9 cellular contexts compared by ENCODE assay signal in genomic region chr6:75334266-75335040, GRCh38. TPM values are rescaled to one million over a fixed set of nuclear protein-coding genes. Genes with fewer than 3 reads are reported as not detected.
DNase-seq lines count a peak whose midpoint lies in the region; FAIRE-seq and TF ChIP-seq lines count a peak whose summit lies in the region.
"Had no signal": no experiment of that assay in that cellular context is flagged by ENCODE, and none has a peak within 500 bp of the region (broad histone marks: within the 10 kb centered on the region; RNA-seq: fewer than 3 reads in every experiment).

No MANE protein-coding gene starts in this region.

- DNase-seq in NCI-H82 (lab: John Stamatoyannopoulos, UW) (peak; percentile 49), NCI-H82 treated with DMSO at 0.1 percent for 48 hours (lab: John Stamatoyannopoulos, UW; ENCODE audit: unreplicated experiment) (no peak), dermis microvascular lymphatic vessel endothelial cell (ENCODE audit: low read depth in 2 of 2) (peak; percentile 24 to 88), kidney epithelial cell (ENCODE audit: low read depth) (peak; percentile 61), urothelium cell line (ENCODE audit: low spot score) (peak; percentile 13), NOMO-1 treated with dmso at 0.1 percent for 144 hours (lab: John Stamatoyannopoulos, UW; ENCODE audit: unreplicated experiment) (no peak), HuH-7 (ENCODE audit: low spot score) (no peak), T-helper 1 cell (no peak)
- DNase-seq: ACHN had no signal

- H3K27me3 ChIP-seq in kidney epithelial cell (ENCODE audit: control insufficient read depth, insufficient read depth, low read length), result no peaks in the 10 kb centered on the region

- no peaks in the 10 kb centered on the region for H3K36me3 ChIP-seq in kidney epithelial cell (ENCODE audit: control insufficient read depth, insufficient read depth, low read length)

- FAIRE-seq in urothelium cell line (lab: Jason Lieb, UNC), result peak; percentile 44

- no peak overlapping the region for H3K4me3 ChIP-seq in kidney epithelial cell (ENCODE audit: low read depth, low read length)

- no peak for TF ChIP-seq CTCF in kidney epithelial cell (IDR thresholded peaks at IDR 0.05; ENCODE audit: insufficient read depth, low read length, poor library complexity, severe bottlenecking)

RNA-seq across cellular contexts. Expression of gene TMEM30A, which starts 49.9 kb away (rescaled TPM):
- total RNA-seq in dermis microvascular lymphatic vessel endothelial cell (121 and 147 TPM in 2 replicates), kidney epithelial cell (88.9 TPM in 2 replicates)

Comparison
In these comparisons a context has a peak if more than half of its experiments do, and no peak if none do; other contexts are left out.
1. DNase-seq: peak in NCI-H82 (single experiment), dermis microvascular lymphatic vessel endothelial cell (2 of 2), kidney epithelial cell (single experiment) and urothelium cell line (single experiment); none in NCI-H82 treated with DMSO at 0.1 percent for 48 hours (single experiment), NOMO-1 treated with dmso at 0.1 percent for 144 hours (single experiment), HuH-7 (single experiment) and T-helper 1 cell (0 of 5).